Comparison of ENCODE assay signal across 1 cellular context in genomic region chr11:15969701-15970329, GRCh38.
TF ChIP-seq lines count a peak whose summit lies in the region.

No MANE protein-coding gene starts in this region.

TF ChIP-seq in GM23338, 12 proteins besides CTCF, POLR2A, EP300 and RAD21 (continued from another document):
- no peak for TF ChIP-seq ZNF462 (CRISPR knock-in tag; IDR thresholded peaks at IDR 0.05)
- no peak for TF ChIP-seq JUNB (IDR thresholded peaks at IDR 0.05; ENCODE audit: unreplicated experiment)
- TF ChIP-seq POLR2AphosphoS5 (IDR thresholded peaks at IDR 0.05; ENCODE audit: low read depth) = no peak
- no peak for TF ChIP-seq ETS1 (IDR thresholded peaks at IDR 0.05)
- no peak for TF ChIP-seq ZNF114 (CRISPR knock-in tag; IDR thresholded peaks at IDR 0.05)
